In the genomic region with DNA sequence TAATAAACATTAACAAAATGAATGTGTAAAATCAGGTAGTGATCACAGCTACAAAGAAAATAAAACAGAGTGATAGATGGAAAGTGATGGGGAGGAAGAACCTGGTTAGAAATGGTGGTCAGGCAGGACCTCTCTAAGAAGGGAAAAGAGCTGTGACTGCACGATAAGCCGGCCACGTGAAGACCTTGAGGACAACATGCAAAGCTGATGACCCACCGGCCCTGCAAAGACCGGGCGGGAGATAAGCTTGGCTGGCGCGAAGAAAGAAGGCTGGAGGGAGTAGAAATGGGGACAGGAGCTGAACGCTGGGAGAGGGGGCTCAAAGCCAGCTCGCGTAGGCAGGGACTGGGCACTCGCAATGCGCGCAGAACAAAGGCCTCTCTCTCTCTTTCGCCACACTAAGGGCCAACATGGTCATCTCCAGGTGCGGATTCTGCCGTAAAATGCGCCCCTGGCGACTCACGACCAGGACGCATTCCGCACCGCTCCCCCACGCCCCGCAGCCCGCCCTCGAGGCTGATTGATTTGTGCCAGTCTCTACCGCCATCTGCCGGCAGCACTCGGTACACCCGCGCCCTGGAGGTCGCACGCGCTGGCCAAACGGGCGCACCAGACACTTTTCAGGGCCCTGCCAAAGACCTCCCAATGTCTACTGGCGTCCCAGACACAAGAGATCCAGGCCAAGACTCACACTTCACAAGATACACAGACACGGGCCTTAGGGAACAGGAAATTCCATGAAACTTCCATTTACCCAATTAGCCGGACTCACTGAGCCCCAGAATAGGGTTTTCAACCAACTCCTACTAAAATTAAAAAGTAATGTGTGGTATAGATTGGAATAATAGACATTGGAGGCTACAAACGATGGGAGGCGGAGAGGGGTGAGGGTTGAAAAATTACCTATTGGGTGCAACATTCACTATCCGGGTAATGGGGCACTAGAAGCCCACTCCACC, we compare ENCODE assay signal across 8 cellular contexts.
A peak's percentile ranks its signal among the peaks of the same experiment; 100 is the strongest.
DNase-seq lines count a peak whose midpoint lies in the region; ATAC-seq lines count a peak whose summit lies in the region.

No MANE protein-coding gene starts in this region.

- peaks cover 18% of the 10 kb centered on the region for H3K27me3 Mint-ChIP-seq in central memory CD8-positive, alpha-beta T cell

- H3K4me3 Mint-ChIP-seq in central memory CD8-positive, alpha-beta T cell, result peak overlapping the region; percentile 86

- H3K4me1 Mint-ChIP-seq in central memory CD8-positive, alpha-beta T cell, result peaks cover 11% of the 10 kb centered on the region

- ATAC-seq in GM18868 (IDR thresholded peaks at IDR 0.05; ENCODE audit: unreplicated experiment) (peak; percentile 81), HG03135 (IDR thresholded peaks at IDR 0.05; ENCODE audit: unreplicated experiment) (peak; percentile 94)
- peak; percentile 92 for ATAC-seq in central memory CD8-positive, alpha-beta T cell (replicated peaks; ENCODE audit: extremely low read depth, poor library complexity, severe bottlenecking)

- H3K27ac Mint-ChIP-seq in central memory CD8-positive, alpha-beta T cell (ENCODE audit: low read depth), result no peak overlapping the region

- H3K36me3 Mint-ChIP-seq in central memory CD8-positive, alpha-beta T cell (ENCODE audit: insufficient read depth), result no peaks in the 10 kb centered on the region

- peak; percentile 91 for DNase-seq in AG08396 (ENCODE audit: low spot score)
- peak; percentile 95 for DNase-seq in NCI-H2227 (lab: John Stamatoyannopoulos, UW; ENCODE audit: unreplicated experiment)
- peak; percentile 79 for DNase-seq in activated CD4-positive, CD25-positive, alpha-beta regulatory T cell treated with anti-CD3 and anti-CD28 coated beads, Interleukin-2, amount 50 U/mL, for 16 hours (ENCODE audit: low read depth, low spot score)
- DNase-seq in central memory CD8-positive, alpha-beta T cell (ENCODE audit: low spot score in 2 of 2), result peak; percentile 78 to 90
- DNase-seq in kidney tubule cell (ENCODE audit: low spot score), result peak; percentile 81
- peak; percentile 73 to 87 for DNase-seq in stimulated activated CD4-positive, alpha-beta T cell treated with anti-CD3 and anti-CD28 coated beads, Interleukin-1b, Interleukin-23, amount 100 ng/mL, for 1 hour (ENCODE audit: low read depth in 2 of 2)

- H3K9me3 Mint-ChIP-seq in central memory CD8-positive, alpha-beta T cell, result no peaks in the 10 kb centered on the region

Comparison
In these comparisons a context has a peak if more than half of its experiments do, and no peak if none do; other contexts are left out.
1. Peak in every context shown above with its lines: DNase-seq and ATAC-seq.